Comparison of ENCODE assay signal across 1 cellular context in the genomic region with DNA sequence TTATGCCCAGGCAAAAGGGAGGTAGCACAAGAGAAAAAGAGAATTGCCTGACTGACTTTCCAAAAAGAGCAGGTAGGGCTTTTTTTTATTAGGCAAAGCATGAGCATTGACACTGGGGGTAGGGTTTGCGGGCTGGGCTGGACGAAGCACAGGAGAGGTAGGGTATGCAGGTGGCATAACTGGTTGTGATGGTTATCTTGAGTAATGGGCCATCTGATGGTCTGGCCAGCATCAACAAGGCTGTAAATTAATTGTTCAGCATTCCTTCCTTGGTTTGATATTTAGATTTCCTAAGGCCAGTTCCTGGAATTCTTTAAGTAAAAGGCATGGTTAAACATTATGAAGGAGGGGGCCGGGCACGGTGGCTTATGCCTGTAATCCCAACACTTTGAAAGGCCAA.
TF ChIP-seq lines count a peak whose summit lies in the region.

No MANE protein-coding gene starts in this region.

TF ChIP-seq in GM23338, 12 proteins besides CTCF, POLR2A, EP300 and RAD21:
- TF ChIP-seq EZH2 (IDR thresholded peaks at IDR 0.05; ENCODE audit: low read depth, unreplicated experiment), result no peak
- no peak for TF ChIP-seq ZNF114 (CRISPR knock-in tag; IDR thresholded peaks at IDR 0.05)
- TF ChIP-seq STAT1 (IDR thresholded peaks at IDR 0.05; ENCODE audit: unreplicated experiment), result no peak
- no peak for TF ChIP-seq JUNB (IDR thresholded peaks at IDR 0.05; ENCODE audit: unreplicated experiment)
- no peak for TF ChIP-seq POLR2AphosphoS5 (IDR thresholded peaks at IDR 0.05; ENCODE audit: low read depth)
- TF ChIP-seq, protein P1, sequence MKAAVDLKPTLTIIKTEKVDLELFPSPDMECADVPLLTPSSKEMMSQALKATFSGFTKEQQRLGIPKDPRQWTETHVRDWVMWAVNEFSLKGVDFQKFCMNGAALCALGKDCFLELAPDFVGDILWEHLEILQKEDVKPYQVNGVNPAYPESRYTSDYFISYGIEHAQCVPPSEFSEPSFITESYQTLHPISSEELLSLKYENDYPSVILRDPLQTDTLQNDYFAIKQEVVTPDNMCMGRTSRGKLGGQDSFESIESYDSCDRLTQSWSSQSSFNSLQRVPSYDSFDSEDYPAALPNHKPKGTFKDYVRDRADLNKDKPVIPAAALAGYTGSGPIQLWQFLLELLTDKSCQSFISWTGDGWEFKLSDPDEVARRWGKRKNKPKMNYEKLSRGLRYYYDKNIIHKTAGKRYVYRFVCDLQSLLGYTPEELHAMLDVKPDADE (IDR thresholded peaks at IDR 0.05), result no peak
- TF ChIP-seq ZNF331 (CRISPR knock-in tag; IDR thresholded peaks at IDR 0.05; ENCODE audit: low read depth), result no peak
- TF ChIP-seq, protein P2, sequence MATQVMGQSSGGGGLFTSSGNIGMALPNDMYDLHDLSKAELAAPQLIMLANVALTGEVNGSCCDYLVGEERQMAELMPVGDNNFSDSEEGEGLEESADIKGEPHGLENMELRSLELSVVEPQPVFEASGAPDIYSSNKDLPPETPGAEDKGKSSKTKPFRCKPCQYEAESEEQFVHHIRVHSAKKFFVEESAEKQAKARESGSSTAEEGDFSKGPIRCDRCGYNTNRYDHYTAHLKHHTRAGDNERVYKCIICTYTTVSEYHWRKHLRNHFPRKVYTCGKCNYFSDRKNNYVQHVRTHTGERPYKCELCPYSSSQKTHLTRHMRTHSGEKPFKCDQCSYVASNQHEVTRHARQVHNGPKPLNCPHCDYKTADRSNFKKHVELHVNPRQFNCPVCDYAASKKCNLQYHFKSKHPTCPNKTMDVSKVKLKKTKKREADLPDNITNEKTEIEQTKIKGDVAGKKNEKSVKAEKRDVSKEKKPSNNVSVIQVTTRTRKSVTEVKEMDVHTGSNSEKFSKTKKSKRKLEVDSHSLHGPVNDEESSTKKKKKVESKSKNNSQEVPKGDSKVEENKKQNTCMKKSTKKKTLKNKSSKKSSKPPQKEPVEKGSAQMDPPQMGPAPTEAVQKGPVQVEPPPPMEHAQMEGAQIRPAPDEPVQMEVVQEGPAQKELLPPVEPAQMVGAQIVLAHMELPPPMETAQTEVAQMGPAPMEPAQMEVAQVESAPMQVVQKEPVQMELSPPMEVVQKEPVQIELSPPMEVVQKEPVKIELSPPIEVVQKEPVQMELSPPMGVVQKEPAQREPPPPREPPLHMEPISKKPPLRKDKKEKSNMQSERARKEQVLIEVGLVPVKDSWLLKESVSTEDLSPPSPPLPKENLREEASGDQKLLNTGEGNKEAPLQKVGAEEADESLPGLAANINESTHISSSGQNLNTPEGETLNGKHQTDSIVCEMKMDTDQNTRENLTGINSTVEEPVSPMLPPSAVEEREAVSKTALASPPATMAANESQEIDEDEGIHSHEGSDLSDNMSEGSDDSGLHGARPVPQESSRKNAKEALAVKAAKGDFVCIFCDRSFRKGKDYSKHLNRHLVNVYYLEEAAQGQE (IDR thresholded peaks at IDR 0.05; ENCODE audit: unreplicated experiment), result no peak
- TF ChIP-seq EZH2phosphoT487 (IDR thresholded peaks at IDR 0.05; ENCODE audit: unreplicated experiment), result no peak
- TF ChIP-seq NANOG (IDR thresholded peaks at IDR 0.05; ENCODE audit: borderline replicate concordance), result no peak
- TF ChIP-seq CREB1 (CRISPR knock-in tag; IDR thresholded peaks at IDR 0.05; ENCODE audit: low read depth), result no peak
- TF ChIP-seq, protein P3, sequence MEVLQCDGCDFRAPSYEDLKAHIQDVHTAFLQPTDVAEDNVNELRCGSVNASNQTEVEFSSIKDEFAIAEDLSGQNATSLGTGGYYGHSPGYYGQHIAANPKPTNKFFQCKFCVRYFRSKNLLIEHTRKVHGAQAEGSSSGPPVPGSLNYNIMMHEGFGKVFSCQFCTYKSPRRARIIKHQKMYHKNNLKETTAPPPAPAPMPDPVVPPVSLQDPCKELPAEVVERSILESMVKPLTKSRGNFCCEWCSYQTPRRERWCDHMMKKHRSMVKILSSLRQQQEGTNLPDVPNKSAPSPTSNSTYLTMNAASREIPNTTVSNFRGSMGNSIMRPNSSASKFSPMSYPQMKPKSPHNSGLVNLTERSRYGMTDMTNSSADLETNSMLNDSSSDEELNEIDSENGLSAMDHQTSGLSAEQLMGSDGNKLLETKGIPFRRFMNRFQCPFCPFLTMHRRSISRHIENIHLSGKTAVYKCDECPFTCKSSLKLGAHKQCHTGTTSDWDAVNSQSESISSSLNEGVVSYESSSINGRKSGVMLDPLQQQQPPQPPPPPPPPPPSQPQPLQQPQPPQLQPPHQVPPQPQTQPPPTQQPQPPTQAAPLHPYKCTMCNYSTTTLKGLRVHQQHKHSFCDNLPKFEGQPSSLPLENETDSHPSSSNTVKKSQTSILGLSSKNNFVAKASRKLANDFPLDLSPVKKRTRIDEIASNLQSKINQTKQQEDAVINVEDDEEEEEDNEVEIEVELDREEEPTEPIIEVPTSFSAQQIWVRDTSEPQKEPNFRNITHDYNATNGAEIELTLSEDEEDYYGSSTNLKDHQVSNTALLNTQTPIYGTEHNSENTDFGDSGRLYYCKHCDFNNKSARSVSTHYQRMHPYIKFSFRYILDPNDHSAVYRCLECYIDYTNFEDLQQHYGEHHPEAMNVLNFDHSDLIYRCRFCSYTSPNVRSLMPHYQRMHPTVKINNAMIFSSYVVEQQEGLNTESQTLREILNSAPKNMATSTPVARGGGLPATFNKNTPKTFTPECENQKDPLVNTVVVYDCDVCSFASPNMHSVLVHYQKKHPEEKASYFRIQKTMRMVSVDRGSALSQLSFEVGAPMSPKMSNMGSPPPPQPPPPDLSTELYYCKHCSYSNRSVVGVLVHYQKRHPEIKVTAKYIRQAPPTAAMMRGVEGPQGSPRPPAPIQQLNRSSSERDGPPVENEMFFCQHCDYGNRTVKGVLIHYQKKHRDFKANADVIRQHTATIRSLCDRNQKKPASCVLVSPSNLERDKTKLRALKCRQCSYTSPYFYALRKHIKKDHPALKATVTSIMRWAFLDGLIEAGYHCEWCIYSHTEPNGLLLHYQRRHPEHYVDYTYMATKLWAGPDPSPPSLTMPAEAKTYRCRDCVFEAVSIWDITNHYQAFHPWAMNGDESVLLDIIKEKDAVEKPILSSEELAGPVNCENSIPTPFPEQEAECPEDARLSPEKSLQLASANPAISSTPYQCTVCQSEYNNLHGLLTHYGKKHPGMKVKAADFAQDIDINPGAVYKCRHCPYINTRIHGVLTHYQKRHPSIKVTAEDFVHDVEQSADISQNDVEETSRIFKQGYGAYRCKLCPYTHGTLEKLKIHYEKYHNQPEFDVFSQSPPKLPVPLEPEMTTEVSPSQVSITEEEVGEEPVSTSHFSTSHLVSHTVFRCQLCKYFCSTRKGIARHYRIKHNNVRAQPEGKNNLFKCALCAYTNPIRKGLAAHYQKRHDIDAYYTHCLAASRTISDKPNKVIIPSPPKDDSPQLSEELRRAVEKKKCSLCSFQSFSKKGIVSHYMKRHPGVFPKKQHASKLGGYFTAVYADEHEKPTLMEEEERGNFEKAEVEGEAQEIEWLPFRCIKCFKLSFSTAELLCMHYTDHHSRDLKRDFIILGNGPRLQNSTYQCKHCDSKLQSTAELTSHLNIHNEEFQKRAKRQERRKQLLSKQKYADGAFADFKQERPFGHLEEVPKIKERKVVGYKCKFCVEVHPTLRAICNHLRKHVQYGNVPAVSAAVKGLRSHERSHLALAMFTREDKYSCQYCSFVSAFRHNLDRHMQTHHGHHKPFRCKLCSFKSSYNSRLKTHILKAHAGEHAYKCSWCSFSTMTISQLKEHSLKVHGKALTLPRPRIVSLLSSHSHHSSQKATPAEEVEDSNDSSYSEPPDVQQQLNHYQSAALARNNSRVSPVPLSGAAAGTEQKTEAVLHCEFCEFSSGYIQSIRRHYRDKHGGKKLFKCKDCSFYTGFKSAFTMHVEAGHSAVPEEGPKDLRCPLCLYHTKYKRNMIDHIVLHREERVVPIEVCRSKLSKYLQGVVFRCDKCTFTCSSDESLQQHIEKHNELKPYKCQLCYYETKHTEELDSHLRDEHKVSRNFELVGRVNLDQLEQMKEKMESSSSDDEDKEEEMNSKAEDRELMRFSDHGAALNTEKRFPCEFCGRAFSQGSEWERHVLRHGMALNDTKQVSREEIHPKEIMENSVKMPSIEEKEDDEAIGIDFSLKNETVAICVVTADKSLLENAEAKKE (CRISPR knock-in tag; IDR thresholded peaks at IDR 0.05), result no peak
